Comparison of ENCODE assay signal across 16 cellular contexts in the genomic region with DNA sequence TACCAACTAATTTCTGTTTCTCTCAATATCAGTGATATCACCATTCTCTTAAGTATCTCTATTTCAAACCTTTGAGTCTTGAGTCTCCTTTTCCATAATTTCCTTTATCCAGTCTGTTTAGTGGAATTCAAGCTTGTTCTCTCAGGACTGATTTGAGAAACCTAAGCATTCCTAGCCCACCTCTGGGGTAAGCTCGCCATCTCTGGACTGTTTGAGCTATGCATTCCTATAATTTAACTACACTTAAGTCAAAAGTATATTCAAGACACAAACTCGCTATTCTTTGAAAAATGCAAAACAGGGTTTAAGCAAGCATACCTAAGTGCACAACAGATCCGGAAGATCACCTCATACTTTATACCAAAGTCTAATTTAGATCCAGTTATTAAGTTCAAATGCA. TPM values are rescaled to one million over a fixed set of nuclear protein-coding genes. Genes with fewer than 3 reads are reported as not detected.
DNase-seq lines count a peak whose midpoint lies in the region; ATAC-seq and TF ChIP-seq lines count a peak whose summit lies in the region.
"Had no signal": no experiment of that assay in that cellular context is flagged by ENCODE, and none has a peak within 500 bp of the region (broad histone marks: within the 10 kb centered on the region; RNA-seq: fewer than 3 reads in every experiment).

No MANE protein-coding gene starts in this region.

- POLR2A ChIA-PET in activated CD8-positive, alpha-beta T cell treated with anti-CD3 and anti-CD28 coated beads for 36 hours (lab: Charles Lee) = no interaction called here
- POLR2A ChIA-PET in activated CD8-positive, alpha-beta T cell treated with anti-CD3 and anti-CD28 coated beads, Interleukin-2, amount 10 ng/mL, durations not matched to agents 7 days and 5 days (lab: Charles Lee) = no interaction called here

- intact Hi-C loops in activated CD8-positive, alpha-beta T cell treated with anti-CD3 and anti-CD28 coated beads for 36 hours (cut with micrococcal nuclease) = loop anchor here (10.0 kb wide), 1 partner anchor 88 kb away; a partner anchor contains a TSS

- peaks cover 15% of the 10 kb centered on the region for H3K79me2 ChIP-seq in GM23338 (replicated peaks; ENCODE audit: insufficient read depth)

- no peak for DNase-seq in activated CD8-positive, alpha-beta T cell treated with anti-CD3 and anti-CD28 coated beads for 36 hours
- no peak for DNase-seq in activated CD8-positive, alpha-beta T cell treated with anti-CD3 and anti-CD28 coated beads, Interleukin-2, amount 10 ng/mL, durations not matched to agents 7 days and 5 days
- peak; percentile 9 for DNase-seq in GM23338 (ENCODE audit: low spot score)
- DNase-seq in neural crest cell (ENCODE audit: low read depth, low spot score) = no peak
- DNase-seq in NCI-H82 treated with DMSO at 0.1 percent for 48 hours (lab: John Stamatoyannopoulos, UW; ENCODE audit: unreplicated experiment) = no peak
- DNase-seq in activated CD4-positive, CD25-positive, alpha-beta regulatory T cell (lab: John Stamatoyannopoulos, UW) = no peak
- no peak for DNase-seq in NCI-H2081 treated with DMSO at 0.1 percent for 48 hours (lab: John Stamatoyannopoulos, UW)
- DNase-seq: activated CD4-positive, alpha-beta T cell treated with anti-CD3 and anti-CD28 coated beads, Interleukin-2, amount 50 U/mL, for 4 hours; adrenal gland; dorsolateral prefrontal cortex; foreskin melanocyte; NCI-H187; occipital lobe; spleen; uterus had no signal

- H3K36me3 Mint-ChIP-seq in activated CD8-positive, alpha-beta T cell treated with anti-CD3 and anti-CD28 coated beads for 36 hours (ENCODE audit: low read depth) = peaks cover 15% of the 10 kb centered on the region
- peaks cover 12% of the 10 kb centered on the region for H3K36me3 Mint-ChIP-seq in activated CD8-positive, alpha-beta T cell treated with anti-CD3 and anti-CD28 coated beads, Interleukin-2, amount 10 ng/mL, durations not matched to agents 7 days and 5 days (ENCODE audit: low read depth)
- peaks cover 12% of the 10 kb centered on the region for H3K36me3 Mint-ChIP-seq in GM23338 (ENCODE audit: low read depth)
- H3K36me3 Mint-ChIP-seq in activated T-helper 17 cell treated with anti-CD3 and anti-CD28 coated beads, Interleukin-2, amount 50 U/mL, for 72 hours (ENCODE audit: low read depth) = peaks cover 35% of the 10 kb centered on the region
- H3K36me3 Mint-ChIP-seq in neural crest cell (ENCODE audit: low read depth) = peaks cover 6% of the 10 kb centered on the region

- H3K4me3 Mint-ChIP-seq in activated CD8-positive, alpha-beta T cell treated with anti-CD3 and anti-CD28 coated beads for 36 hours = peak overlapping the region; percentile 51
- H3K4me3 Mint-ChIP-seq in activated CD8-positive, alpha-beta T cell treated with anti-CD3 and anti-CD28 coated beads, Interleukin-2, amount 10 ng/mL, durations not matched to agents 7 days and 5 days = no peak overlapping the region
- peak overlapping the region; percentile 47; the same call in 2 of the 3 replicates for H3K4me3 Mint-ChIP-seq in GM23338
- peak overlapping the region; percentile 66 for H3K4me3 Mint-ChIP-seq in activated T-helper 17 cell treated with anti-CD3 and anti-CD28 coated beads, Interleukin-2, amount 50 U/mL, for 72 hours
- peak overlapping the region; percentile 68 for H3K4me3 Mint-ChIP-seq in neural crest cell

- H3K27me3 ChIP-seq in GM23338 (ENCODE audit: insufficient read depth) = no peaks in the 10 kb centered on the region
- H3K27me3 ChIP-seq: adrenal gland, dorsolateral prefrontal cortex, spleen, uterus had no signal

- peaks cover 18% of the 10 kb centered on the region for H3K4me1 Mint-ChIP-seq in activated CD8-positive, alpha-beta T cell treated with anti-CD3 and anti-CD28 coated beads for 36 hours (ENCODE audit: low read depth)
- H3K4me1 Mint-ChIP-seq in activated CD8-positive, alpha-beta T cell treated with anti-CD3 and anti-CD28 coated beads, Interleukin-2, amount 10 ng/mL, durations not matched to agents 7 days and 5 days (ENCODE audit: low read depth) = peaks cover 21% of the 10 kb centered on the region
- H3K4me1 Mint-ChIP-seq in GM23338 (peaks cover 10% of the 10 kb centered on the region; the same call in 2 of the 3 replicates), neural crest cell (peaks cover 23% of the 10 kb centered on the region)
- peaks cover 16% of the 10 kb centered on the region for H3K4me1 Mint-ChIP-seq in activated T-helper 17 cell treated with anti-CD3 and anti-CD28 coated beads, Interleukin-2, amount 50 U/mL, for 72 hours

- ATAC-seq in activated CD8-positive, alpha-beta T cell treated with anti-CD3 and anti-CD28 coated beads for 36 hours = no peak
- ATAC-seq in activated CD8-positive, alpha-beta T cell treated with anti-CD3 and anti-CD28 coated beads, Interleukin-2, amount 10 ng/mL, durations not matched to agents 7 days and 5 days = no peak
- no peak for ATAC-seq in GM23338
- ATAC-seq in activated T-helper 17 cell treated with anti-CD3 and anti-CD28 coated beads, Interleukin-2, amount 50 U/mL, for 72 hours (replicated peaks) = no peak

- H3K4me2 ChIP-seq in GM23338 = no peak overlapping the region

- H4K20me1 ChIP-seq in GM23338 (replicated peaks; ENCODE audit: insufficient read depth) = no peaks in the 10 kb centered on the region

- H3K4me1 ChIP-seq in GM23338 (ENCODE audit: insufficient read depth) = peaks cover 6% of the 10 kb centered on the region; the same call in 1 of the 2 replicates
- H3K4me1 ChIP-seq: uterus had no signal

- no peaks in the 10 kb centered on the region for H3K27me3 Mint-ChIP-seq in activated CD8-positive, alpha-beta T cell treated with anti-CD3 and anti-CD28 coated beads for 36 hours
- H3K27me3 Mint-ChIP-seq in activated CD8-positive, alpha-beta T cell treated with anti-CD3 and anti-CD28 coated beads, Interleukin-2, amount 10 ng/mL, durations not matched to agents 7 days and 5 days (ENCODE audit: low read depth) = no peaks in the 10 kb centered on the region
- peaks cover 11% of the 10 kb centered on the region for H3K27me3 Mint-ChIP-seq in GM23338 (ENCODE audit: insufficient read depth, low read depth, poor library complexity)
- no peaks in the 10 kb centered on the region for H3K27me3 Mint-ChIP-seq in activated T-helper 17 cell treated with anti-CD3 and anti-CD28 coated beads, Interleukin-2, amount 50 U/mL, for 72 hours
- no peaks in the 10 kb centered on the region for H3K27me3 Mint-ChIP-seq in neural crest cell (ENCODE audit: low read depth)

- no peaks in the 10 kb centered on the region for H3K9me2 ChIP-seq in GM23338 (ENCODE audit: insufficient read depth)

- TF ChIP-seq CTCF in activated CD8-positive, alpha-beta T cell treated with anti-CD3 and anti-CD28 coated beads for 36 hours (IDR thresholded peaks at IDR 0.05) = no peak
- 0 out of 4 replicates have a peak, but pooled peaks of 1 of the 2 experiments have one; percentile 9 for TF ChIP-seq CTCF in GM23338 (conservative IDR thresholded peaks at IDR 0.05; ENCODE audit: low read depth in 2 of 2)
- no peak for TF ChIP-seq CTCF in neural crest cell (conservative IDR thresholded peaks at IDR 0.05)

- H3K4me3 ChIP-seq in GM23338 = no peak overlapping the region
- H3K4me3 ChIP-seq: uterus had no signal

- H3K36me3 ChIP-seq in GM23338 (ENCODE audit: insufficient read depth) = peaks cover under 1% of the 10 kb centered on the region; the same call in 1 of the 2 replicates
- H3K36me3 ChIP-seq: uterus had no signal

- H3K27ac Mint-ChIP-seq in activated CD8-positive, alpha-beta T cell treated with anti-CD3 and anti-CD28 coated beads for 36 hours = peak overlapping the region; percentile 26
- no peak overlapping the region for H3K27ac Mint-ChIP-seq in activated CD8-positive, alpha-beta T cell treated with anti-CD3 and anti-CD28 coated beads, Interleukin-2, amount 10 ng/mL, durations not matched to agents 7 days and 5 days
- H3K27ac Mint-ChIP-seq in GM23338 (no peak overlapping the region), neural crest cell (ENCODE audit: unreplicated experiment) (no peak overlapping the region)
- peak overlapping the region; percentile 26 for H3K27ac Mint-ChIP-seq in activated T-helper 17 cell treated with anti-CD3 and anti-CD28 coated beads, Interleukin-2, amount 50 U/mL, for 72 hours

- no peak overlapping the region for H3K27ac ChIP-seq in GM23338 (ENCODE audit: low read depth)
- H3K27ac ChIP-seq: adrenal gland, uterus had no signal

- no peaks in the 10 kb centered on the region for H3K9me3 Mint-ChIP-seq in activated CD8-positive, alpha-beta T cell treated with anti-CD3 and anti-CD28 coated beads for 36 hours
- H3K9me3 Mint-ChIP-seq in activated CD8-positive, alpha-beta T cell treated with anti-CD3 and anti-CD28 coated beads, Interleukin-2, amount 10 ng/mL, durations not matched to agents 7 days and 5 days (ENCODE audit: insufficient read depth) = no peaks in the 10 kb centered on the region
- H3K9me3 Mint-ChIP-seq in GM23338 (peaks cover 3% of the 10 kb centered on the region; the same call in 1 of the 3 replicates), neural crest cell (no peaks in the 10 kb centered on the region)
- H3K9me3 Mint-ChIP-seq in activated T-helper 17 cell treated with anti-CD3 and anti-CD28 coated beads, Interleukin-2, amount 50 U/mL, for 72 hours = no peaks in the 10 kb centered on the region

- no peaks in the 10 kb centered on the region for H3F3A ChIP-seq in GM23338 (replicated peaks; ENCODE audit: low read depth)

- CTCF ChIA-PET in activated CD8-positive, alpha-beta T cell treated with anti-CD3 and anti-CD28 coated beads for 36 hours (lab: Charles Lee) = interaction anchor here (0.7 kb wide), 1 partner anchor 89 kb away, joined by 3 read pairs; no protein-coding TSS in a partner anchor
- CTCF ChIA-PET in activated CD8-positive, alpha-beta T cell treated with anti-CD3 and anti-CD28 coated beads, Interleukin-2, amount 10 ng/mL, durations not matched to agents 7 days and 5 days (lab: Charles Lee) = interaction anchor here (1.1 kb wide), 2 partner anchors 18 to 96 kb away, joined by 3 to 5 read pairs; no protein-coding TSS in a partner anchor

- H2AFZ ChIP-seq in GM23338 = no peak overlapping the region

RNA-seq across cellular contexts. Expression of a gene that starts 2.1 kb away (rescaled TPM):
- 10 to 100 TPM; 50.3 to 51.4 TPM for total RNA-seq in activated CD8-positive, alpha-beta T cell treated with anti-CD3 and anti-CD28 coated beads for 36 hours
- total RNA-seq in activated CD8-positive, alpha-beta T cell treated with anti-CD3 and anti-CD28 coated beads, Interleukin-2, amount 10 ng/mL, durations not matched to agents 7 days and 5 days = 10 to 100 TPM; 35.4 to 36.7 TPM
- 58.4 and 66.5 TPM in 2 replicates for total RNA-seq in GM23338 (2014; rRNA removed; shearing (Covaris generic))
- polyA plus RNA-seq in GM23338 (2016; fragmentation: Nextera tagmentation; extraction: Ambion mirVana) = 25.2 and 31.8 TPM in 2 replicates
- 10 to 100 TPM; 27.4 to 49.1 TPM for total RNA-seq in activated T-helper 17 cell treated with anti-CD3 and anti-CD28 coated beads, Interleukin-2, amount 50 U/mL, for 72 hours
- total RNA-seq in neural crest cell = 52.4 and 52.9 TPM in 2 replicates

RNA-seq across cellular contexts. Expression of a gene that starts 50.7 kb away (rescaled TPM):
- total RNA-seq in activated CD8-positive, alpha-beta T cell treated with anti-CD3 and anti-CD28 coated beads for 36 hours = under 1 TPM; 0.61 to 0.67 TPM
- total RNA-seq in activated CD8-positive, alpha-beta T cell treated with anti-CD3 and anti-CD28 coated beads, Interleukin-2, amount 10 ng/mL, durations not matched to agents 7 days and 5 days = under 1 TPM; 0.24 to 0.76 TPM
- total RNA-seq in GM23338 (2014; rRNA removed; shearing (Covaris generic)) = 0.16 and 0.80 TPM in 2 replicates
- polyA plus RNA-seq in GM23338 (2016; fragmentation: Nextera tagmentation; extraction: Ambion mirVana) = 0.89 and 1.4 TPM in 2 replicates
- total RNA-seq in activated T-helper 17 cell treated with anti-CD3 and anti-CD28 coated beads, Interleukin-2, amount 50 U/mL, for 72 hours = under 1 TPM; 0.54 to 0.87 TPM
- total RNA-seq in neural crest cell = 3.6 and 4.5 TPM in 2 replicates

RNA-seq across cellular contexts. Expression of a gene that starts 51.0 kb away (rescaled TPM):
- total RNA-seq in activated CD8-positive, alpha-beta T cell treated with anti-CD3 and anti-CD28 coated beads for 36 hours = 10 to 100 TPM; 20.8 to 22.6 TPM
- total RNA-seq in activated CD8-positive, alpha-beta T cell treated with anti-CD3 and anti-CD28 coated beads, Interleukin-2, amount 10 ng/mL, durations not matched to agents 7 days and 5 days = 10 to 100 TPM; 17.1 to 22.9 TPM
- 14.6 and 18.5 TPM in 2 replicates for total RNA-seq in GM23338 (2014; rRNA removed; shearing (Covaris generic))
- polyA plus RNA-seq in GM23338 (2016; fragmentation: Nextera tagmentation; extraction: Ambion mirVana) = 36.3 and 40.6 TPM in 2 replicates
- total RNA-seq in activated T-helper 17 cell treated with anti-CD3 and anti-CD28 coated beads, Interleukin-2, amount 50 U/mL, for 72 hours = 10 to 100 TPM; 19.7 to 20.2 TPM
- total RNA-seq in neural crest cell = 33.1 and 34.4 TPM in 2 replicates

Comparison
In these comparisons a context has a peak if more than half of its experiments do, and no peak if none do; other contexts are left out.
1. H3K27ac Mint-ChIP-seq: peak in activated CD8-positive, alpha-beta T cell treated with anti-CD3 and anti-CD28 coated beads for 36 hours (single experiment) and activated T-helper 17 cell treated with anti-CD3 and anti-CD28 coated beads, Interleukin-2, amount 50 U/mL, for 72 hours (single experiment); none in activated CD8-positive, alpha-beta T cell treated with anti-CD3 and anti-CD28 coated beads, Interleukin-2, amount 10 ng/mL, durations not matched to agents 7 days and 5 days (single experiment), GM23338 (single experiment) and neural crest cell (single experiment).